In the genomic region with DNA sequence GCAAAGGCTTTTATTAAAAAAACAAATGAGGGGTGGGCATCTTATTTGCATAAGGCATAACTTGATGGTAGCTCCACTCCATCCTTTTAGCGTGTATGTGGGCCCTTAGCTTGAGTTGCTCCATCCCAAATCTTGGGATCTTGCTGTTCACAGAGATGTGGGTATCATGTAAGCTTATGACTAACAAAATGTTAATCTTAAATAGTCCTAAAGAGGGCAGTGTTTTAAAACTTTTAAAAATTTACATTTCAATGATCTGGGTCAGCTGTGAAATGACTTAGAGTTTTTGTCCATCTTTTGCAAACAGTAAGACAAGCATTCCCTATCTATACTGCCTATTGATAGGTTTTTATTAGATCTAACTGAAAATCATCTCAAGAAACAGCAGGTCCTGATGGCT, we compare ENCODE assay signal across 9 cellular contexts.
A peak's percentile ranks its signal among the peaks of the same experiment; 100 is the strongest.
DNase-seq lines count a peak whose midpoint lies in the region; ATAC-seq and TF ChIP-seq lines count a peak whose summit lies in the region.
"Had no signal": no experiment of that assay in that cellular context is flagged by ENCODE, and none has a peak within 500 bp of the region (broad histone marks: within the 10 kb centered on the region; RNA-seq: fewer than 3 reads in every experiment).

No MANE protein-coding gene starts in this region.

- no peak for ATAC-seq in activated CD8-positive, alpha-beta T cell treated with anti-CD3 and anti-CD28 coated beads for 36 hours
- ATAC-seq in activated CD8-positive, alpha-beta T cell treated with anti-CD3 and anti-CD28 coated beads, Interleukin-2, amount 10 ng/mL, durations not matched to agents 7 days and 5 days, result no peak
- no peak for ATAC-seq in HG02870 (IDR thresholded peaks at IDR 0.05; ENCODE audit: unreplicated experiment)
- ATAC-seq in activated naive CD4-positive, alpha-beta T cell treated with anti-CD3 and anti-CD28 coated beads, Interleukin-2, amount 50 U/mL, for 72 hours, result no peak

- intact Hi-C loops in activated CD8-positive, alpha-beta T cell treated with anti-CD3 and anti-CD28 coated beads for 36 hours (cut with micrococcal nuclease), result loop anchor here (5.0 kb wide), 1 partner anchor 429 kb away; no protein-coding TSS in a partner anchor

- POLR2A ChIA-PET in activated CD8-positive, alpha-beta T cell treated with anti-CD3 and anti-CD28 coated beads for 36 hours (lab: Charles Lee), result no interaction called here
- POLR2A ChIA-PET in activated CD8-positive, alpha-beta T cell treated with anti-CD3 and anti-CD28 coated beads, Interleukin-2, amount 10 ng/mL, durations not matched to agents 7 days and 5 days (lab: Charles Lee), result no interaction called here

- H3K27me3 Mint-ChIP-seq in activated CD8-positive, alpha-beta T cell treated with anti-CD3 and anti-CD28 coated beads for 36 hours, result no peaks in the 10 kb centered on the region
- H3K27me3 Mint-ChIP-seq in activated CD8-positive, alpha-beta T cell treated with anti-CD3 and anti-CD28 coated beads, Interleukin-2, amount 10 ng/mL, durations not matched to agents 7 days and 5 days (ENCODE audit: low read depth), result no peaks in the 10 kb centered on the region

- no peak overlapping the region for H3K27ac Mint-ChIP-seq in activated CD8-positive, alpha-beta T cell treated with anti-CD3 and anti-CD28 coated beads for 36 hours
- H3K27ac Mint-ChIP-seq in activated CD8-positive, alpha-beta T cell treated with anti-CD3 and anti-CD28 coated beads, Interleukin-2, amount 10 ng/mL, durations not matched to agents 7 days and 5 days, result no peak overlapping the region
- H3K27ac Mint-ChIP-seq in activated naive CD4-positive, alpha-beta T cell treated with anti-CD3 and anti-CD28 coated beads, Interleukin-2, amount 50 U/mL, for 72 hours, result no peak overlapping the region

- peak; percentile 35 for TF ChIP-seq CTCF in activated CD8-positive, alpha-beta T cell treated with anti-CD3 and anti-CD28 coated beads for 36 hours (IDR thresholded peaks at IDR 0.05)

- no peaks in the 10 kb centered on the region for H3K36me3 Mint-ChIP-seq in activated CD8-positive, alpha-beta T cell treated with anti-CD3 and anti-CD28 coated beads for 36 hours (ENCODE audit: low read depth)
- H3K36me3 Mint-ChIP-seq in activated CD8-positive, alpha-beta T cell treated with anti-CD3 and anti-CD28 coated beads, Interleukin-2, amount 10 ng/mL, durations not matched to agents 7 days and 5 days (ENCODE audit: low read depth), result no peaks in the 10 kb centered on the region
- no peaks in the 10 kb centered on the region for H3K36me3 Mint-ChIP-seq in activated naive CD4-positive, alpha-beta T cell treated with anti-CD3 and anti-CD28 coated beads, Interleukin-2, amount 50 U/mL, for 72 hours

- no peak overlapping the region for H3K4me3 Mint-ChIP-seq in activated CD8-positive, alpha-beta T cell treated with anti-CD3 and anti-CD28 coated beads for 36 hours
- H3K4me3 Mint-ChIP-seq in activated CD8-positive, alpha-beta T cell treated with anti-CD3 and anti-CD28 coated beads, Interleukin-2, amount 10 ng/mL, durations not matched to agents 7 days and 5 days, result no peak overlapping the region

- H3K9me3 Mint-ChIP-seq in activated CD8-positive, alpha-beta T cell treated with anti-CD3 and anti-CD28 coated beads for 36 hours, result no peaks in the 10 kb centered on the region
- no peaks in the 10 kb centered on the region for H3K9me3 Mint-ChIP-seq in activated CD8-positive, alpha-beta T cell treated with anti-CD3 and anti-CD28 coated beads, Interleukin-2, amount 10 ng/mL, durations not matched to agents 7 days and 5 days (ENCODE audit: insufficient read depth)
- H3K9me3 Mint-ChIP-seq in activated naive CD4-positive, alpha-beta T cell treated with anti-CD3 and anti-CD28 coated beads, Interleukin-2, amount 50 U/mL, for 72 hours, result no peaks in the 10 kb centered on the region

- CTCF ChIA-PET in activated CD8-positive, alpha-beta T cell treated with anti-CD3 and anti-CD28 coated beads for 36 hours (lab: Charles Lee), result interaction anchor here (0.9 to 1.4 kb wide), 2 partner anchors 48 to 170 kb away, joined by 3 to 4 read pairs; no protein-coding TSS in a partner anchor
- CTCF ChIA-PET in activated CD8-positive, alpha-beta T cell treated with anti-CD3 and anti-CD28 coated beads, Interleukin-2, amount 10 ng/mL, durations not matched to agents 7 days and 5 days (lab: Charles Lee), result interaction anchor here (0.8 to 1.2 kb wide), 2 partner anchors 230 to 432 kb away, joined by 3 to 8 read pairs; no protein-coding TSS in a partner anchor

- DNase-seq in activated CD8-positive, alpha-beta T cell treated with anti-CD3 and anti-CD28 coated beads for 36 hours, result no peak
- DNase-seq in activated CD8-positive, alpha-beta T cell treated with anti-CD3 and anti-CD28 coated beads, Interleukin-2, amount 10 ng/mL, durations not matched to agents 7 days and 5 days, result no peak
- DNase-seq in MV-4-11 (lab: John Stamatoyannopoulos, UW) (peak; percentile 10), cerebellar cortex (ENCODE audit: low spot score) (peak; percentile 9), stromal cell of bone marrow (ENCODE audit: low read depth) (peak; percentile 15), AG08395 (ENCODE audit: low spot score) (no peak)
- DNase-seq in activated naive CD4-positive, alpha-beta T cell treated with anti-CD3 and anti-CD28 coated beads, Interleukin-2, amount 50 U/mL, for 72 hours (ENCODE audit: low spot score in 2 of 2), result no peak
- DNase-seq: DMS153 had no signal

- H3K4me1 Mint-ChIP-seq in activated CD8-positive, alpha-beta T cell treated with anti-CD3 and anti-CD28 coated beads for 36 hours (ENCODE audit: low read depth), result no peaks in the 10 kb centered on the region
- no peaks in the 10 kb centered on the region for H3K4me1 Mint-ChIP-seq in activated CD8-positive, alpha-beta T cell treated with anti-CD3 and anti-CD28 coated beads, Interleukin-2, amount 10 ng/mL, durations not matched to agents 7 days and 5 days (ENCODE audit: low read depth)

Comparison
In these comparisons a context has a peak if more than half of its experiments do, and no peak if none do; other contexts are left out.
1. DNase-seq: peak in MV-4-11 (single experiment), cerebellar cortex (single experiment) and stromal cell of bone marrow (single experiment); none in activated CD8-positive, alpha-beta T cell treated with anti-CD3 and anti-CD28 coated beads for 36 hours (single experiment), activated CD8-positive, alpha-beta T cell treated with anti-CD3 and anti-CD28 coated beads, Interleukin-2, amount 10 ng/mL, durations not matched to agents 7 days and 5 days (single experiment), AG08395 (single experiment) and activated naive CD4-positive, alpha-beta T cell treated with anti-CD3 and anti-CD28 coated beads, Interleukin-2, amount 50 U/mL, for 72 hours (0 of 2).